ENCODE assay signal across 9 cellular contexts in the genomic region with DNA sequence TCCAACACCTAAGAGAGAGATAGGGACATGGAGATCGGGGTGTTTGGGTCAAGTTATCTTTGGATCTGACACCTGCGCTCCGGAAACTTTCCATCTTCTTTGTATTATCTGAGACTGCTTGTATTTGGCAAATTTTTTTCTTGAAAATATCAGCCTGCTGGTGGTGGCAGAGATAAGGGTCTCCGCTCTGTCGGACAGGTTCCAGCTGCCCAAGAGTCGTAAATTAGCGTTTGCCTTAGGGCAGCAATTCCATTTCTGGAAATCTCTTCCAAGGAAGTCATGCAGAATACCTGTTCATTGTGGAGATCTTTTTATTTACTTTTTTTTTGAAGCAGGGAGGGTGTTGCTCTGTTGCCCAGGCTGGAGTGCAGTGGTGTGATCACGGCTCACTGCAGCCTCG. TPM values are rescaled to one million over a fixed set of nuclear protein-coding genes. Genes with fewer than 3 reads are reported as not detected.
DNase-seq lines count a peak whose midpoint lies in the region; ATAC-seq and TF ChIP-seq lines count a peak whose summit lies in the region.
"Had no signal": no experiment of that assay in that cellular context is flagged by ENCODE, and none has a peak within 500 bp of the region (broad histone marks: within the 10 kb centered on the region; RNA-seq: fewer than 3 reads in every experiment).

No MANE protein-coding gene starts in this region.

- no peaks in the 10 kb centered on the region for H3K36me3 Mint-ChIP-seq in activated T-cell treated with anti-CD3 and anti-CD28 coated beads, Interleukin-2, amount 50 U/mL, for 24 hours (ENCODE audit: low read depth)
- H3K36me3 Mint-ChIP-seq in activated CD8-positive, alpha-beta T cell treated with anti-CD3 and anti-CD28 coated beads, Interleukin-2, amount 10 ng/mL, durations not matched to agents 7 days and 5 days (ENCODE audit: low read depth): no peaks in the 10 kb centered on the region
- H3K36me3 Mint-ChIP-seq in glutamatergic neuron (ENCODE audit: unreplicated experiment): no peaks in the 10 kb centered on the region
- no peaks in the 10 kb centered on the region for H3K36me3 Mint-ChIP-seq in stimulated activated naive B cell treated with anti-CD40 and anti-IgM and Interleukin-4, amounts not matched to agents 10 μg/mL and 1 μg/mL and 100 μg/mL, for 72 hours

- intact Hi-C loops in left cardiac atrium (cut with DNase I): no loop called here

- peaks cover 14% of the 10 kb centered on the region for H3K27me3 Mint-ChIP-seq in activated T-cell treated with anti-CD3 and anti-CD28 coated beads, Interleukin-2, amount 50 U/mL, for 24 hours
- peaks cover 11% of the 10 kb centered on the region for H3K27me3 Mint-ChIP-seq in activated CD8-positive, alpha-beta T cell treated with anti-CD3 and anti-CD28 coated beads, Interleukin-2, amount 10 ng/mL, durations not matched to agents 7 days and 5 days (ENCODE audit: low read depth)
- peaks cover 6% of the 10 kb centered on the region for H3K27me3 Mint-ChIP-seq in glutamatergic neuron (ENCODE audit: unreplicated experiment)
- peaks cover 12 to 14% of the 10 kb centered on the region in 2 donors for H3K27me3 Mint-ChIP-seq in stimulated activated naive B cell treated with anti-CD40 and anti-IgM and Interleukin-4, amounts not matched to agents 10 μg/mL and 1 μg/mL and 100 μg/mL, for 72 hours

- peak overlapping the region; percentile 62 for H3K4me3 Mint-ChIP-seq in activated T-cell treated with anti-CD3 and anti-CD28 coated beads, Interleukin-2, amount 50 U/mL, for 24 hours
- peak overlapping the region; percentile 59 for H3K4me3 Mint-ChIP-seq in activated CD8-positive, alpha-beta T cell treated with anti-CD3 and anti-CD28 coated beads, Interleukin-2, amount 10 ng/mL, durations not matched to agents 7 days and 5 days
- peak overlapping the region; percentile 71 for H3K4me3 Mint-ChIP-seq in glutamatergic neuron (ENCODE audit: unreplicated experiment)
- peak overlapping the region; percentile 65 to 74 for H3K4me3 Mint-ChIP-seq in stimulated activated naive B cell treated with anti-CD40 and anti-IgM and Interleukin-4, amounts not matched to agents 10 μg/mL and 1 μg/mL and 100 μg/mL, for 72 hours

- no peak for DNase-seq in activated T-cell treated with anti-CD3 and anti-CD28 coated beads, Interleukin-2, amount 50 U/mL, for 24 hours
- DNase-seq in activated T-cell treated with anti-CD3 and anti-CD28 coated beads for 4 hours (no peak), glutamatergic neuron (no peak), G401 (ENCODE audit: low spot score) (no peak), left cardiac atrium (no peak)
- DNase-seq in activated CD8-positive, alpha-beta T cell treated with anti-CD3 and anti-CD28 coated beads, Interleukin-2, amount 10 ng/mL, durations not matched to agents 7 days and 5 days: no peak
- no peak for DNase-seq in stimulated activated naive B cell treated with anti-CD40 and anti-IgM and Interleukin-4, amounts not matched to agents 10 μg/mL and 1 μg/mL and 100 μg/mL, for 72 hours
- DNase-seq: kidney glomerular epithelial cell had no signal

- TF ChIP-seq CTCF in glutamatergic neuron (IDR thresholded peaks at IDR 0.05; ENCODE audit: partially characterized antibody, unreplicated experiment): no peak

- no peaks in the 10 kb centered on the region for H3K9me3 Mint-ChIP-seq in activated T-cell treated with anti-CD3 and anti-CD28 coated beads, Interleukin-2, amount 50 U/mL, for 24 hours
- H3K9me3 Mint-ChIP-seq in activated CD8-positive, alpha-beta T cell treated with anti-CD3 and anti-CD28 coated beads, Interleukin-2, amount 10 ng/mL, durations not matched to agents 7 days and 5 days (ENCODE audit: insufficient read depth): no peaks in the 10 kb centered on the region
- peaks cover 9% of the 10 kb centered on the region for H3K9me3 Mint-ChIP-seq in glutamatergic neuron (ENCODE audit: unreplicated experiment)
- H3K9me3 Mint-ChIP-seq in stimulated activated naive B cell treated with anti-CD40 and anti-IgM and Interleukin-4, amounts not matched to agents 10 μg/mL and 1 μg/mL and 100 μg/mL, for 72 hours: no peaks in the 10 kb centered on the region

- peaks cover 4% of the 10 kb centered on the region for H3K4me1 Mint-ChIP-seq in activated T-cell treated with anti-CD3 and anti-CD28 coated beads, Interleukin-2, amount 50 U/mL, for 24 hours (ENCODE audit: low read depth)
- peaks cover 12% of the 10 kb centered on the region for H3K4me1 Mint-ChIP-seq in activated CD8-positive, alpha-beta T cell treated with anti-CD3 and anti-CD28 coated beads, Interleukin-2, amount 10 ng/mL, durations not matched to agents 7 days and 5 days (ENCODE audit: low read depth)
- H3K4me1 Mint-ChIP-seq in glutamatergic neuron (ENCODE audit: low read depth, unreplicated experiment): peaks cover 5% of the 10 kb centered on the region
- H3K4me1 Mint-ChIP-seq in stimulated activated naive B cell treated with anti-CD40 and anti-IgM and Interleukin-4, amounts not matched to agents 10 μg/mL and 1 μg/mL and 100 μg/mL, for 72 hours: peaks cover 0 to 2% of the 10 kb centered on the region in 2 donors

- H3K27ac Mint-ChIP-seq in activated T-cell treated with anti-CD3 and anti-CD28 coated beads, Interleukin-2, amount 50 U/mL, for 24 hours: no peak overlapping the region
- no peak overlapping the region for H3K27ac Mint-ChIP-seq in activated CD8-positive, alpha-beta T cell treated with anti-CD3 and anti-CD28 coated beads, Interleukin-2, amount 10 ng/mL, durations not matched to agents 7 days and 5 days
- H3K27ac Mint-ChIP-seq in glutamatergic neuron (ENCODE audit: unreplicated experiment): peak overlapping the region; percentile 8
- no peak overlapping the region for H3K27ac Mint-ChIP-seq in stimulated activated naive B cell treated with anti-CD40 and anti-IgM and Interleukin-4, amounts not matched to agents 10 μg/mL and 1 μg/mL and 100 μg/mL, for 72 hours

- POLR2A ChIA-PET in activated CD8-positive, alpha-beta T cell treated with anti-CD3 and anti-CD28 coated beads, Interleukin-2, amount 10 ng/mL, durations not matched to agents 7 days and 5 days (lab: Charles Lee): no interaction called here

- in situ Hi-C loops in G401 (cut with HindIII; ENCODE audit: low sequenced_read_pairs): no loop called here

- ATAC-seq in activated CD8-positive, alpha-beta T cell treated with anti-CD3 and anti-CD28 coated beads, Interleukin-2, amount 10 ng/mL, durations not matched to agents 7 days and 5 days: no peak
- no peak for ATAC-seq in stimulated activated naive B cell treated with anti-CD40 and anti-IgM and Interleukin-4, amounts not matched to agents 10 μg/mL and 1 μg/mL and 100 μg/mL, for 72 hours (replicated peaks)
- no peak for ATAC-seq in GM21423 (IDR thresholded peaks at IDR 0.05; ENCODE audit: unreplicated experiment)
- ATAC-seq in left cardiac atrium: no peak

- CTCF ChIA-PET in activated CD8-positive, alpha-beta T cell treated with anti-CD3 and anti-CD28 coated beads, Interleukin-2, amount 10 ng/mL, durations not matched to agents 7 days and 5 days (lab: Charles Lee): interaction anchor here (1.1 kb wide), 1 partner anchor 18 kb away, joined by 3 read pairs; no protein-coding TSS in a partner anchor

RNA-seq across cellular contexts. Expression of gene CSNK1E, which starts 19.5 kb away (rescaled TPM):
- 10 to 100 TPM; 74.7 to 82.9 TPM for total RNA-seq in activated CD8-positive, alpha-beta T cell treated with anti-CD3 and anti-CD28 coated beads, Interleukin-2, amount 10 ng/mL, durations not matched to agents 7 days and 5 days
- 402 TPM for total RNA-seq in glutamatergic neuron (ENCODE audit: unreplicated experiment)
- total RNA-seq in G401 (2014; rRNA removed; shearing (Covaris generic)): 94.4 and 129 TPM in 2 replicates
- total RNA-seq in left cardiac atrium: 10 to 100 TPM; 69.2 to 90.5 TPM
